ENCODE assay signal across 8 cellular contexts in genomic region chr3:52983828-52984227, GRCh38.
DNase-seq lines count a peak whose midpoint lies in the region; ATAC-seq and TF ChIP-seq lines count a peak whose summit lies in the region.
"Had no signal": no experiment of that assay in that cellular context is flagged by ENCODE, and none has a peak within 500 bp of the region (broad histone marks: within the 10 kb centered on the region; RNA-seq: fewer than 3 reads in every experiment).

No MANE protein-coding gene starts in this region.

- no peak overlapping the region for H3K4me3 Mint-ChIP-seq in endothelial cell (ENCODE audit: unreplicated experiment)

- H3K27ac ChIP-seq in psoas muscle: peak overlapping the region; percentile 56

- DNase-seq in SKM-1 treated with dmso at 0.1 percent for 144 hours (lab: John Stamatoyannopoulos, UW; ENCODE audit: unreplicated experiment) (peak; percentile 86), psoas muscle (no peak), LoVo (ENCODE audit: low spot score) (no peak), NCI-H1048 (lab: John Stamatoyannopoulos, UW) (no peak), endothelial cell (ENCODE audit: low spot score) (no peak)

- H3K36me3 ChIP-seq in psoas muscle (ENCODE audit: insufficient read depth in 1 of 2, low read depth in 1 of 2): no peaks in the 10 kb centered on the region
- H3K36me3 ChIP-seq: adrenal gland had no signal

- H3K27me3 ChIP-seq in psoas muscle (ENCODE audit: insufficient read depth in 3 of 3, low read length in 2 of 3): no peaks in the 10 kb centered on the region
- H3K27me3 ChIP-seq: adrenal gland had no signal

- peaks cover 3% of the 10 kb centered on the region for H3K9me3 ChIP-seq in psoas muscle
- H3K9me3 ChIP-seq: adrenal gland had no signal

- peak; percentile 25 for ATAC-seq in GM18909 (IDR thresholded peaks at IDR 0.05; ENCODE audit: poor library complexity, unreplicated experiment)
- ATAC-seq in HG02610 (IDR thresholded peaks at IDR 0.05; ENCODE audit: unreplicated experiment): peak; percentile 23
- ATAC-seq in psoas muscle: no peak

- H3K9me3 Mint-ChIP-seq in endothelial cell (ENCODE audit: unreplicated experiment): no peaks in the 10 kb centered on the region

- TF ChIP-seq CTCF in psoas muscle (IDR thresholded peaks at IDR 0.05) (no peak), endothelial cell (IDR thresholded peaks at IDR 0.05; ENCODE audit: unreplicated experiment) (no peak)

- H3K27ac Mint-ChIP-seq in endothelial cell (ENCODE audit: unreplicated experiment): no peak overlapping the region

- intact Hi-C loops in psoas muscle (cut with DNase I): loop anchor here in 1 of 2 donors (10.0 kb wide), 1 partner anchor 129 kb away; no protein-coding TSS in a partner anchor

- H3K4me3 ChIP-seq in psoas muscle: no peak overlapping the region
- H3K4me3 ChIP-seq: adrenal gland had no signal

- no peaks in the 10 kb centered on the region for H3K36me3 Mint-ChIP-seq in endothelial cell (ENCODE audit: low read depth, unreplicated experiment)

- peaks cover 33% of the 10 kb centered on the region for H3K4me1 ChIP-seq in psoas muscle
- H3K4me1 ChIP-seq: adrenal gland had no signal

- H3K27me3 Mint-ChIP-seq in endothelial cell (ENCODE audit: unreplicated experiment): peaks cover 1% of the 10 kb centered on the region

- peaks cover 7% of the 10 kb centered on the region for H3K4me1 Mint-ChIP-seq in endothelial cell (ENCODE audit: unreplicated experiment)

Comparison
In these comparisons a context has a peak if more than half of its experiments do, and no peak if none do; other contexts are left out.
1. ATAC-seq: peak in GM18909 (single experiment) and HG02610 (single experiment); none in psoas muscle (0 of 4).